ENCODE assay signal across 1 cellular context in genomic region chr1:220318673-220319072, GRCh38.
TF ChIP-seq lines count a peak whose summit lies in the region.

No MANE protein-coding gene starts in this region.

TF ChIP-seq in HepG2, 621 proteins besides CTCF, POLR2A, EP300 and RAD21 (continued from another document):
- TF ChIP-seq, protein P1, sequence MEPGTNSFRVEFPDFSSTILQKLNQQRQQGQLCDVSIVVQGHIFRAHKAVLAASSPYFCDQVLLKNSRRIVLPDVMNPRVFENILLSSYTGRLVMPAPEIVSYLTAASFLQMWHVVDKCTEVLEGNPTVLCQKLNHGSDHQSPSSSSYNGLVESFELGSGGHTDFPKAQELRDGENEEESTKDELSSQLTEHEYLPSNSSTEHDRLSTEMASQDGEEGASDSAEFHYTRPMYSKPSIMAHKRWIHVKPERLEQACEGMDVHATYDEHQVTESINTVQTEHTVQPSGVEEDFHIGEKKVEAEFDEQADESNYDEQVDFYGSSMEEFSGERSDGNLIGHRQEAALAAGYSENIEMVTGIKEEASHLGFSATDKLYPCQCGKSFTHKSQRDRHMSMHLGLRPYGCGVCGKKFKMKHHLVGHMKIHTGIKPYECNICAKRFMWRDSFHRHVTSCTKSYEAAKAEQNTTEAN (CRISPR knock-in tag; conservative IDR thresholded peaks at IDR 0.05), result no peak
- no peak for TF ChIP-seq ZNF530 (CRISPR knock-in tag; IDR thresholded peaks at IDR 0.05; ENCODE audit: low read depth)
- no peak for TF ChIP-seq CENPBD1 (CRISPR knock-in tag; IDR thresholded peaks at IDR 0.05; ENCODE audit: borderline replicate concordance, low read depth)
- TF ChIP-seq NFRKB (IDR thresholded peaks at IDR 0.05), result no peak
- TF ChIP-seq ZNF337 (CRISPR knock-in tag; IDR thresholded peaks at IDR 0.05; ENCODE audit: borderline replicate concordance, low read depth), result no peak
- no peak for TF ChIP-seq ZC3H4 (CRISPR knock-in tag; IDR thresholded peaks at IDR 0.05; ENCODE audit: borderline replicate concordance)
- TF ChIP-seq PHF5A (CRISPR knock-in tag; IDR thresholded peaks at IDR 0.05; ENCODE audit: low read depth, unreplicated experiment), result no peak
- no peak for TF ChIP-seq AKNA (CRISPR knock-in tag; IDR thresholded peaks at IDR 0.05; ENCODE audit: borderline replicate concordance)
- TF ChIP-seq IRX3 (CRISPR knock-in tag; IDR thresholded peaks at IDR 0.05; ENCODE audit: borderline replicate concordance, low read depth), result no peak
- no peak for TF ChIP-seq MLLT10 (CRISPR knock-in tag; IDR thresholded peaks at IDR 0.05)
- TF ChIP-seq ZNF292 (CRISPR knock-in tag; IDR thresholded peaks at IDR 0.05; ENCODE audit: borderline replicate concordance, low read depth), result no peak
- TF ChIP-seq, protein P2, sequence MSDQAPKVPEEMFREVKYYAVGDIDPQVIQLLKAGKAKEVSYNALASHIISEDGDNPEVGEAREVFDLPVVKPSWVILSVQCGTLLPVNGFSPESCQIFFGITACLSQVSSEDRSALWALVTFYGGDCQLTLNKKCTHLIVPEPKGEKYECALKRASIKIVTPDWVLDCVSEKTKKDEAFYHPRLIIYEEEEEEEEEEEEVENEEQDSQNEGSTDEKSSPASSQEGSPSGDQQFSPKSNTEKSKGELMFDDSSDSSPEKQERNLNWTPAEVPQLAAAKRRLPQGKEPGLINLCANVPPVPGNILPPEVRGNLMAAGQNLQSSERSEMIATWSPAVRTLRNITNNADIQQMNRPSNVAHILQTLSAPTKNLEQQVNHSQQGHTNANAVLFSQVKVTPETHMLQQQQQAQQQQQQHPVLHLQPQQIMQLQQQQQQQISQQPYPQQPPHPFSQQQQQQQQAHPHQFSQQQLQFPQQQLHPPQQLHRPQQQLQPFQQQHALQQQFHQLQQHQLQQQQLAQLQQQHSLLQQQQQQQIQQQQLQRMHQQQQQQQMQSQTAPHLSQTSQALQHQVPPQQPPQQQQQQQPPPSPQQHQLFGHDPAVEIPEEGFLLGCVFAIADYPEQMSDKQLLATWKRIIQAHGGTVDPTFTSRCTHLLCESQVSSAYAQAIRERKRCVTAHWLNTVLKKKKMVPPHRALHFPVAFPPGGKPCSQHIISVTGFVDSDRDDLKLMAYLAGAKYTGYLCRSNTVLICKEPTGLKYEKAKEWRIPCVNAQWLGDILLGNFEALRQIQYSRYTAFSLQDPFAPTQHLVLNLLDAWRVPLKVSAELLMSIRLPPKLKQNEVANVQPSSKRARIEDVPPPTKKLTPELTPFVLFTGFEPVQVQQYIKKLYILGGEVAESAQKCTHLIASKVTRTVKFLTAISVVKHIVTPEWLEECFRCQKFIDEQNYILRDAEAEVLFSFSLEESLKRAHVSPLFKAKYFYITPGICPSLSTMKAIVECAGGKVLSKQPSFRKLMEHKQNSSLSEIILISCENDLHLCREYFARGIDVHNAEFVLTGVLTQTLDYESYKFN (CRISPR knock-in tag; conservative IDR thresholded peaks at IDR 0.05), result no peak
- TF ChIP-seq HOXA3 (CRISPR knock-in tag; IDR thresholded peaks at IDR 0.05), result no peak
- TF ChIP-seq CREB1 (IDR thresholded peaks at IDR 0.05), result no peak
- no peak for TF ChIP-seq CREB1 (CRISPR knock-in tag; IDR thresholded peaks at IDR 0.05)
